In the genomic region with DNA sequence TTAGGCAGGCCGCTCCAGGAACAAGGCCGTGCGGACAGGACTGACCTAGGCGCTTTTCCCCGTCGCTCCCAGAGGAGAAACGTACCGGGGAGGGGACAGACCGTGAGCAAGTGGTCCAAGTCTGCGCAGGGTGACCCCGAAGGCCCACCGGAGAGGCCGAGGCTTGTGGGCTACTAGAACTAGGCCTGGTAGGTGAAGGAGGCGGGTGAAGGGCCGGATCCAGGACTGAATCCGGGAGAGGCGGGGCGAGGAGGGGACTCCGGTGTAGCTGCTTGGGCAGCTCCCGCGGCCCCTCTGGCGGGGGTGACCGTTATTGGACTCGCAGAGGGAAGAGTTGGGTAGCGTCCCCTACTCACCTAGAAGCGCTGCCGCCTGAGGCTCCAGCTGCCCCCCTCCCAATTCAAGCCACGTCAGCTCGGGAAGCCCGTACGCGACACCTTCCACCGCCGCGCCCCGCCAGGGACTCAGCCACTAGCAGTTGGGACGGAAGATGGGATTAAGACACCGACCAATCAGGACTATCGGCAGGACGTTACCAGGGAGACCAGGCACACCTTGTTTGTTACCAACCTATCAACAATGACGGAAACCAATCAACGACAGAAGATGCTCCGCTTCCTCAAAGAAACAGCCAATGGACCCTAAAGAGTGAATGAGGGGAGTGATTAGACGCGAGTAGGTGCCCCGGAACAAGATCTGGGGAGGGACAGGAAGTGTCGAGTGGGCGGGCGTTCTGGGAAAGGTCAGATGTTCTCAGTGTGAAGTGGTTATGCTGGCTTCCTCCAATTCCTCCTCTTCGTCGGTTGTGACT, we compare ENCODE assay signal across 8 cellular contexts. TPM values are rescaled to one million over a fixed set of nuclear protein-coding genes. Genes with fewer than 3 reads are reported as not detected.
A peak's percentile ranks its signal among the peaks of the same experiment; 100 is the strongest.
DNase-seq lines count a peak whose midpoint lies in the region; ATAC-seq lines count a peak whose summit lies in the region.

A gene with protein sequence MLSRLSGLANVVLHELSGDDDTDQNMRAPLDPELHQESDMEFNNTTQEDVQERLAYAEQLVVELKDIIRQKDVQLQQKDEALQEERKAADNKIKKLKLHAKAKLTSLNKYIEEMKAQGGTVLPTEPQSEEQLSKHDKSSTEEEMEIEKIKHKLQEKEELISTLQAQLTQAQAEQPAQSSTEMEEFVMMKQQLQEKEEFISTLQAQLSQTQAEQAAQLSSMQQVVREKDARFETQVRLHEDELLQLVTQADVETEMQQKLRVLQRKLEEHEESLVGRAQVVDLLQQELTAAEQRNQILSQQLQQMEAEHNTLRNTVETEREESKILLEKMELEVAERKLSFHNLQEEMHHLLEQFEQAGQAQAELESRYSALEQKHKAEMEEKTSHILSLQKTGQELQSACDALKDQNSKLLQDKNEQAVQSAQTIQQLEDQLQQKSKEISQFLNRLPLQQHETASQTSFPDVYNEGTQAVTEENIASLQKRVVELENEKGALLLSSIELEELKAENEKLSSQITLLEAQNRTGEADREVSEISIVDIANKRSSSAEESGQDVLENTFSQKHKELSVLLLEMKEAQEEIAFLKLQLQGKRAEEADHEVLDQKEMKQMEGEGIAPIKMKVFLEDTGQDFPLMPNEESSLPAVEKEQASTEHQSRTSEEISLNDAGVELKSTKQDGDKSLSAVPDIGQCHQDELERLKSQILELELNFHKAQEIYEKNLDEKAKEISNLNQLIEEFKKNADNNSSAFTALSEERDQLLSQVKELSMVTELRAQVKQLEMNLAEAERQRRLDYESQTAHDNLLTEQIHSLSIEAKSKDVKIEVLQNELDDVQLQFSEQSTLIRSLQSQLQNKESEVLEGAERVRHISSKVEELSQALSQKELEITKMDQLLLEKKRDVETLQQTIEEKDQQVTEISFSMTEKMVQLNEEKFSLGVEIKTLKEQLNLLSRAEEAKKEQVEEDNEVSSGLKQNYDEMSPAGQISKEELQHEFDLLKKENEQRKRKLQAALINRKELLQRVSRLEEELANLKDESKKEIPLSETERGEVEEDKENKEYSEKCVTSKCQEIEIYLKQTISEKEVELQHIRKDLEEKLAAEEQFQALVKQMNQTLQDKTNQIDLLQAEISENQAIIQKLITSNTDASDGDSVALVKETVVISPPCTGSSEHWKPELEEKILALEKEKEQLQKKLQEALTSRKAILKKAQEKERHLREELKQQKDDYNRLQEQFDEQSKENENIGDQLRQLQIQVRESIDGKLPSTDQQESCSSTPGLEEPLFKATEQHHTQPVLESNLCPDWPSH (N-terminal part only) (minus strand): TSS at position 466 of the 811 bp plus-strand sequence. CDS start 18,770 bp downstream, outside the sequence.

- no peak within 1 kb of the TSS for H2BK5ac ChIP-seq in mesendoderm (ENCODE audit: low read length)

- peak within 1 kb of the TSS; percentile 97 for H3K9ac ChIP-seq in mesendoderm (ENCODE audit: low read length)

- H3K18ac ChIP-seq in mesendoderm (ENCODE audit: low read length) = peak within 1 kb of the TSS; percentile 22

- H3K4me3 ChIP-seq in mesendoderm (ENCODE audit: low read length) = peak within 1 kb of the TSS; percentile 97

- H3K36me3 ChIP-seq in mesendoderm (ENCODE audit: control insufficient read depth, insufficient read depth, low read length) = no peaks in the 10 kb centered on the region

- peaks cover 11% of the 10 kb centered on the region for H3K79me1 ChIP-seq in mesendoderm (ENCODE audit: low read length)

- ATAC-seq in GM21390 (IDR thresholded peaks at IDR 0.05; ENCODE audit: unreplicated experiment) = peak; percentile 96

- WGBS in mesendoderm (ENCODE audit: extremely low coverage, insufficient coverage, low lambda C conversion rate) = no CpG with 5 or more reads among the region's 51 CpGs

- peak; percentile 98 for DNase-seq in Caki2 (ENCODE audit: low read depth)
- DNase-seq in HUDEP-2 (lab: John Stamatoyannopoulos, UW; ENCODE audit: unreplicated experiment in 76 of 76) = peak; percentile 64 to 99 (median 92)
- peak; percentile 100 for DNase-seq in NOMO-1 treated with dmso at 0.1 percent for 144 hours (lab: John Stamatoyannopoulos, UW; ENCODE audit: unreplicated experiment)
- peak; percentile 60 to 77 (median 74) for DNase-seq in activated CD8-positive, alpha-beta memory T cell treated with anti-CD3 and anti-CD28 coated beads for 48 hours (ENCODE audit: low read depth in 2 of 3, low spot score in 2 of 3)
- DNase-seq in mesendoderm = peak; percentile 100
- peak; percentile 86 for DNase-seq in stimulated activated CD8-positive, alpha-beta memory T cell treated with anti-CD3 and anti-CD28 coated beads, Interleukin-15, amount 100 ng/mL, for 1 hour (ENCODE audit: low read depth)

- H3K4ac ChIP-seq in mesendoderm (ENCODE audit: low read depth, low read length) = no peak within 1 kb of the TSS

- H3K27ac ChIP-seq in mesendoderm (ENCODE audit: low read depth, low read length) = peak within 1 kb of the TSS; percentile 39

- H3K23ac ChIP-seq in mesendoderm (ENCODE audit: low read length) = no peak within 1 kb of the TSS

- H3K79me2 ChIP-seq in mesendoderm (ENCODE audit: control insufficient read depth, insufficient read depth, low read length) = peaks cover 8% of the 10 kb centered on the region

- H3K4me1 ChIP-seq in mesendoderm (ENCODE audit: control insufficient read depth, low read depth, low read length) = peaks cover 3% of the 10 kb centered on the region

- H2AK5ac ChIP-seq in mesendoderm (ENCODE audit: low read length) = no peak within 1 kb of the TSS

- no peaks in the 10 kb centered on the region for H3K27me3 ChIP-seq in mesendoderm (ENCODE audit: insufficient read depth, low read length, poor library complexity)

- H2BK120ac ChIP-seq in mesendoderm (ENCODE audit: low read depth, low read length) = no peak within 1 kb of the TSS

- H3K4me2 ChIP-seq in mesendoderm (ENCODE audit: low read length) = peak within 1 kb of the TSS; percentile 83

- no peak within 1 kb of the TSS for H2BK15ac ChIP-seq in mesendoderm (replicated peaks; ENCODE audit: low read depth)

- in situ Hi-C loops in Caki2 (cut with HindIII; ENCODE audit: low pct_unique_long_range_greater_than_20kb, low sequenced_read_pairs) (no loop called here), endometrial microvascular endothelial cells (cut with HindIII; ENCODE audit: inconsistent ontology term, low pct_unique_long_range_greater_than_20kb, low sequenced_read_pairs) (no loop called here)

- no peak within 1 kb of the TSS for H4K8ac ChIP-seq in mesendoderm (ENCODE audit: low read depth, low read length)

- H3K56ac ChIP-seq in mesendoderm (ENCODE audit: low read length) = peak within 1 kb of the TSS; percentile 96

- no peak within 1 kb of the TSS for H4K5ac ChIP-seq in mesendoderm (ENCODE audit: low read length)

RNA-seq across cellular contexts. Expression of the gene that starts here (rescaled TPM):
- total RNA-seq in Caki2 (2014; rRNA removed; shearing (Covaris generic); ENCODE audit: low replicate concordance) = 3.9 and 5.0 TPM in 2 replicates
- total RNA-seq in endometrial microvascular endothelial cells (ENCODE audit: inconsistent ontology term) = 15.1 TPM
- 8.4 TPM for polyA plus RNA-seq in mesendoderm (2013, experiment 1 of 2)
- 7.8 TPM for polyA plus RNA-seq in mesendoderm (2013, experiment 2 of 2)

Comparison
In these comparisons a context has a peak if more than half of its experiments do, and no peak if none do; other contexts are left out.
1. Peak in every context shown above with its lines: DNase-seq, ATAC-seq, H3K4me3 ChIP-seq and H3K27ac ChIP-seq.